8 cellular contexts compared by ENCODE assay signal in genomic region chr10:74539317-74539716, GRCh38.
"Had no signal": no experiment of that assay in that cellular context is flagged by ENCODE, and none has a peak within 500 bp of the region (broad histone marks: within the 10 kb centered on the region; RNA-seq: fewer than 3 reads in every experiment).

No MANE protein-coding gene starts in this region.

- H3K27ac ChIP-seq: GM23248 had no signal

- H3K9ac ChIP-seq: GM23248 had no signal

- ATAC-seq: K562 had no signal

- H3K9me3 Mint-ChIP-seq: H9 had no signal

- H3K4me3 ChIP-seq: GM23248, K562 had no signal

- DNase-seq: GM23248, H9, HCEC 1CT, IMR-90, KG1 had no signal

- FAIRE-seq: H1, HTR-8/SVneo, K562 had no signal

- H3K4me3 Mint-ChIP-seq: H9 had no signal
